Comparison of ENCODE assay signal across 12 cellular contexts in genomic region chr17:42131232-42131631, GRCh38. TPM values are rescaled to one million over a fixed set of nuclear protein-coding genes. Genes with fewer than 3 reads are reported as not detected.
DNase-seq lines count a peak whose midpoint lies in the region; ATAC-seq and TF ChIP-seq lines count a peak whose summit lies in the region.
"Had no signal": no experiment of that assay in that cellular context is flagged by ENCODE, and none has a peak within 500 bp of the region (broad histone marks: within the 10 kb centered on the region; RNA-seq: fewer than 3 reads in every experiment).

No MANE protein-coding gene starts in this region.

- H3K4me3 Mint-ChIP-seq in CD8-positive, alpha-beta T cell = no peak overlapping the region

- peaks cover 45% of the 10 kb centered on the region for H3K36me3 ChIP-seq in CD8-positive, alpha-beta T cell (ENCODE audit: insufficient read depth, low read length)
- peaks cover 13% of the 10 kb centered on the region for H3K36me3 ChIP-seq in Karpas-422 (ENCODE audit: insufficient read depth, low read length)
- peaks cover 35 to 43% of the 10 kb centered on the region in 2 donors for H3K36me3 ChIP-seq in duodenal mucosa (ENCODE audit: control insufficient read depth in 1 of 2, insufficient read depth in 2 of 2, low read length in 2 of 2)
- H3K36me3 ChIP-seq in sigmoid colon = peaks cover 26 to 54% (median 29%) of the 10 kb centered on the region in 4 donors

- CTCF ChIA-PET in CD8-positive, alpha-beta T cell (lab: Charles Lee) = interaction anchor here (0.8 to 3.2 kb wide), 2 partner anchors 8 to 12 kb away, joined by 3 to 11 read pairs; no protein-coding TSS in a partner anchor

- no peak for TF ChIP-seq POLR2A in sigmoid colon (IDR thresholded peaks at IDR 0.05)

- peaks cover 46% of the 10 kb centered on the region for H4K20me1 ChIP-seq in Karpas-422 (ENCODE audit: insufficient read depth, low read depth, low read length)

- POLR2A ChIA-PET in CD8-positive, alpha-beta T cell (lab: Charles Lee) = no interaction called here

- no peak for TF ChIP-seq CTCF in CD8-positive, alpha-beta T cell (IDR thresholded peaks at IDR 0.05)
- TF ChIP-seq CTCF in sigmoid colon (IDR thresholded peaks at IDR 0.05) = no peak

- H3K9me2 ChIP-seq in Karpas-422 (replicated peaks; ENCODE audit: insufficient read depth, low read length) = no peaks in the 10 kb centered on the region

- ATAC-seq in CD8-positive, alpha-beta T cell = no peak
- ATAC-seq in HG03442 (IDR thresholded peaks at IDR 0.05; ENCODE audit: unreplicated experiment) (no peak), HG02852 (IDR thresholded peaks at IDR 0.05; ENCODE audit: unreplicated experiment) (no peak)

- no peak overlapping the region for H3K4me2 ChIP-seq in Karpas-422 (ENCODE audit: low read depth, low read length, poor library complexity, severe bottlenecking)

- peaks cover 76% of the 10 kb centered on the region for H3K36me3 Mint-ChIP-seq in CD8-positive, alpha-beta T cell

- no peaks in the 10 kb centered on the region for H3K9me3 ChIP-seq in CD8-positive, alpha-beta T cell (ENCODE audit: low read length)
- H3K9me3 ChIP-seq in Karpas-422 (ENCODE audit: low read length) = no peaks in the 10 kb centered on the region
- no peaks in the 10 kb centered on the region for H3K9me3 ChIP-seq in duodenal mucosa (ENCODE audit: control insufficient read depth in 1 of 2, low read length in 2 of 2)
- H3K9me3 ChIP-seq in sigmoid colon = no peaks in the 10 kb centered on the region

- H3K27ac Mint-ChIP-seq in CD8-positive, alpha-beta T cell = peak overlapping the region; percentile 76

- TF ChIP-seq EP300 in sigmoid colon (IDR thresholded peaks at IDR 0.05) = no peak

- DNase-seq in CD8-positive, alpha-beta T cell = no peak
- DNase-seq in Karpas-422 (no peak), sigmoid colon (no peak), OCI-M1 (lab: John Stamatoyannopoulos, UW) (no peak), SKM-1 (lab: John Stamatoyannopoulos, UW; ENCODE audit: unreplicated experiment) (no peak)
- DNase-seq: DMS79, retina, RPMI8226 had no signal

- H3K9me3 Mint-ChIP-seq in CD8-positive, alpha-beta T cell = no peaks in the 10 kb centered on the region

- H3K27ac ChIP-seq in CD8-positive, alpha-beta T cell (ENCODE audit: low read depth, low read length) = no peak overlapping the region
- H3K27ac ChIP-seq in Karpas-422 (ENCODE audit: low read length) (peak overlapping the region; percentile 91), duodenal mucosa (ENCODE audit: low read depth, low read length) (peak overlapping the region; percentile 6), sigmoid colon (peak overlapping the region; percentile 22 to 66 (median 43))

- peaks cover 57% of the 10 kb centered on the region for H3K79me2 ChIP-seq in Karpas-422 (ENCODE audit: low read length)

- H3K27me3 Mint-ChIP-seq in CD8-positive, alpha-beta T cell (ENCODE audit: low read depth) = no peaks in the 10 kb centered on the region

- no peak overlapping the region for H2AFZ ChIP-seq in Karpas-422 (ENCODE audit: low read length)

- H3K9ac ChIP-seq in Karpas-422 (ENCODE audit: low read length) (no peak overlapping the region), duodenal mucosa (ENCODE audit: low read depth in 1 of 2, low read length in 2 of 2) (no peak overlapping the region)

- intact Hi-C loops in CD8-positive, alpha-beta T cell (cut with DNase I, micrococcal nuclease) = no loop called here
- intact Hi-C loops in sigmoid colon (cut with DNase I) = no loop called here

- 86 to 94% methylated on average over 4 of the region's 4 CpGs for WGBS in sigmoid colon, 2 donors

- H3K27me3 ChIP-seq in CD8-positive, alpha-beta T cell (ENCODE audit: insufficient read depth, low read length) = no peaks in the 10 kb centered on the region
- H3K27me3 ChIP-seq in Karpas-422 (ENCODE audit: low read length) = no peaks in the 10 kb centered on the region
- H3K27me3 ChIP-seq in duodenal mucosa (ENCODE audit: control insufficient read depth in 1 of 2, insufficient read depth in 2 of 2, low read length in 2 of 2) = no peaks in the 10 kb centered on the region
- no peaks in the 10 kb centered on the region for H3K27me3 ChIP-seq in sigmoid colon

- H3K4me1 ChIP-seq in CD8-positive, alpha-beta T cell (ENCODE audit: insufficient read depth, low read length) = peaks cover 34% of the 10 kb centered on the region
- H3K4me1 ChIP-seq in Karpas-422 (ENCODE audit: low read length) = peaks cover 52% of the 10 kb centered on the region
- H3K4me1 ChIP-seq in duodenal mucosa (ENCODE audit: control insufficient read depth in 1 of 2, insufficient read depth in 2 of 2, low read length in 2 of 2) = peaks cover 50 to 58% of the 10 kb centered on the region in 2 donors
- peaks cover 0 to 53% (median 32%) of the 10 kb centered on the region in 4 donors for H3K4me1 ChIP-seq in sigmoid colon

- H3K4me3 ChIP-seq in CD8-positive, alpha-beta T cell (ENCODE audit: low read depth, low read length) = no peak overlapping the region
- no peak overlapping the region for H3K4me3 ChIP-seq in Karpas-422 (ENCODE audit: low read length)
- no peak overlapping the region for H3K4me3 ChIP-seq in duodenal mucosa (ENCODE audit: low read depth in 1 of 2, low read length in 2 of 2)
- H3K4me3 ChIP-seq in sigmoid colon = no peak overlapping the region

- H3K4me1 Mint-ChIP-seq in CD8-positive, alpha-beta T cell (ENCODE audit: low read depth) = peaks cover 45% of the 10 kb centered on the region

RNA-seq across cellular contexts. Expression of gene HSPB9, which starts 8.6 kb away (rescaled TPM):
- total RNA-seq in CD8-positive, alpha-beta T cell = not detected
- 0.29 and 0.37 TPM in 2 replicates for total RNA-seq in Karpas-422 (2014; rRNA removed; shearing (Covaris generic); ENCODE audit: low replicate concordance)
- total RNA-seq in sigmoid colon = under 1 TPM in 3 of 4 donors, not detected in 1; 0.27 to 0.83 (median 0.49) TPM
- under 1 TPM in 1 of 3 donors, not detected in 2; 0.10 TPM for polyA plus RNA-seq in sigmoid colon
- total RNA-seq: fibroblast of lung had no signal
- polyA plus RNA-seq: fibroblast of lung had no signal

RNA-seq across cellular contexts. Expression of gene KAT2A, which starts 10.1 kb away (rescaled TPM):
- total RNA-seq in CD8-positive, alpha-beta T cell = 10 to 100 TPM; 39.3 to 42.5 TPM
- total RNA-seq in Karpas-422 (2014; rRNA removed; shearing (Covaris generic); ENCODE audit: low replicate concordance) = 26.7 and 34.6 TPM in 2 replicates
- 10 to 100 TPM; 20.0 to 95.8 (median 26.0) TPM for total RNA-seq in sigmoid colon
- 10 to 100 TPM in 1 of 3 donors, 1 to 10 TPM in 2; 6.9 to 45.2 (median 9.6) TPM for polyA plus RNA-seq in sigmoid colon

RNA-seq across cellular contexts. Expression of gene DHX58, which starts 18.7 kb away (rescaled TPM):
- total RNA-seq in CD8-positive, alpha-beta T cell = 10 to 100 TPM; 32.8 to 39.1 TPM
- 12.6 and 20.3 TPM in 2 replicates for total RNA-seq in Karpas-422 (2014; rRNA removed; shearing (Covaris generic); ENCODE audit: low replicate concordance)
- 10 to 100 TPM in 3 of 4 donors, 1 to 10 TPM in 1; 8.9 to 16.3 (median 14.6) TPM for total RNA-seq in sigmoid colon
- 10 to 100 TPM in 1 of 3 donors, 1 to 10 TPM in 2; 4.4 to 19.0 (median 6.6) TPM for polyA plus RNA-seq in sigmoid colon

RNA-seq across cellular contexts. Expression of gene RAB5C, which starts 23.6 kb away (rescaled TPM):
- total RNA-seq in CD8-positive, alpha-beta T cell = 10 to 100 TPM; 79.3 to 86.7 TPM
- 56.9 and 59.5 TPM in 2 replicates for total RNA-seq in Karpas-422 (2014; rRNA removed; shearing (Covaris generic); ENCODE audit: low replicate concordance)
- total RNA-seq in sigmoid colon = 100 to 1,000 TPM in 2 of 4 donors, 10 to 100 TPM in 2; 75.9 to 104 (median 93.1) TPM
- 100 to 1,000 TPM; 182 to 303 (median 213) TPM for polyA plus RNA-seq in sigmoid colon

RNA-seq across cellular contexts. Expression of gene ZNF385C, which starts 33.0 kb away (rescaled TPM):
- under 1 TPM in 1 of 2 experiments, not detected in 1; 0.19 TPM for total RNA-seq in CD8-positive, alpha-beta T cell
- not detected in 2 replicates for total RNA-seq in Karpas-422 (2014; rRNA removed; shearing (Covaris generic); ENCODE audit: low replicate concordance)
- under 1 TPM in 1 of 4 donors, not detected in 3; 0.33 TPM for total RNA-seq in sigmoid colon
- under 1 TPM in 2 of 3 donors, not detected in 1; 0.42 to 0.60 TPM for polyA plus RNA-seq in sigmoid colon
